In genomic region chr9:113542741-113543140, GRCh38 we compare ENCODE assay signal across 22 cellular contexts.
A peak's percentile ranks its signal among the peaks of the same experiment; 100 is the strongest.
DNase-seq lines count a peak whose midpoint lies in the region; ATAC-seq and TF ChIP-seq lines count a peak whose summit lies in the region.
"Had no signal": no experiment of that assay in that cellular context is flagged by ENCODE, and none has a peak within 500 bp of the region (broad histone marks: within the 10 kb centered on the region; RNA-seq: fewer than 3 reads in every experiment).

No MANE protein-coding gene starts in this region.

- no peaks in the 10 kb centered on the region for H3K27me3 ChIP-seq in right atrium auricular region
- H3K27me3 ChIP-seq: neutrophil had no signal

- H3K27ac ChIP-seq in caudate nucleus (ENCODE audit: low read depth, low read length) (peak overlapping the region; percentile 81), right atrium auricular region (peak overlapping the region; percentile 30 to 47), substantia nigra (ENCODE audit: low read depth, low read length, poor library complexity, severe bottlenecking) (peak overlapping the region; percentile 81), RWPE1 (no peak overlapping the region)
- H3K27ac ChIP-seq: KMS-11, neutrophil, VCaP had no signal

- DNase-seq in activated naive CD4-positive, alpha-beta T cell (lab: John Stamatoyannopoulos, UW) = no peak
- DNase-seq in caudate nucleus (lab: John Stamatoyannopoulos, UW) (no peak), right atrium auricular region (ENCODE audit: low spot score) (no peak), substantia nigra (lab: John Stamatoyannopoulos, UW) (no peak), GM13976 (ENCODE audit: low spot score) (no peak), RWPE1 (ENCODE audit: low spot score) (no peak)
- no peak for DNase-seq in stimulated activated naive B cell treated with anti-CD40 and anti-IgM and Interleukin-4, amounts not matched to agents 10 μg/mL and 1 μg/mL and 100 μg/mL, for 72 hours
- DNase-seq: ACHN; activated CD4-positive, alpha-beta memory T cell treated with anti-CD3 and anti-CD28 coated beads, Interleukin-2, amount 10 ng/mL, durations not matched to agents 7 days and 5 days; DMS79 treated with DMSO at 0.1 percent for 48 hours; NCI-H1105 treated with DMSO at 0.1 percent for 48 hours; NCI-H2171 treated with DMSO at 0.1 percent for 48 hours; NCI-H774; SW 1271 had no signal

- H3K36me3 Mint-ChIP-seq in activated naive CD4-positive, alpha-beta T cell treated with anti-CD3 and anti-CD28 coated beads, Interleukin-2, amount 50 U/mL, for 24 hours = peaks cover 17% of the 10 kb centered on the region
- H3K36me3 Mint-ChIP-seq in stimulated activated naive B cell treated with anti-CD40 and anti-IgM and Interleukin-4, amounts not matched to agents 10 μg/mL and 1 μg/mL and 100 μg/mL, for 72 hours = peaks cover 0 to 3% of the 10 kb centered on the region in 2 donors
- H3K36me3 Mint-ChIP-seq: mesothelial cell of epicardium had no signal

- H3K9me3 Mint-ChIP-seq in activated naive CD4-positive, alpha-beta T cell treated with anti-CD3 and anti-CD28 coated beads, Interleukin-2, amount 50 U/mL, for 24 hours = no peaks in the 10 kb centered on the region
- no peaks in the 10 kb centered on the region for H3K9me3 Mint-ChIP-seq in stimulated activated naive B cell treated with anti-CD40 and anti-IgM and Interleukin-4, amounts not matched to agents 10 μg/mL and 1 μg/mL and 100 μg/mL, for 72 hours
- H3K9me3 Mint-ChIP-seq: activated CD4-positive, alpha-beta memory T cell treated with anti-CD3 and anti-CD28 coated beads, Interleukin-2, amount 10 ng/mL, durations not matched to agents 7 days and 5 days; activated T-helper 17 cell treated with anti-CD3 and anti-CD28 coated beads, Interleukin-2, amount 50 U/mL, for 72 hours; mesothelial cell of epicardium; stimulated activated naive CD8-positive, alpha-beta T cell treated with anti-CD3 and anti-CD28 coated beads, Interleukin-15, Interleukin-2, amounts not matched to agents 100 ng/mL and 50 ng/mL, for 24 hours had no signal

- peak overlapping the region; percentile 36 for H3K27ac Mint-ChIP-seq in activated naive CD4-positive, alpha-beta T cell treated with anti-CD3 and anti-CD28 coated beads, Interleukin-2, amount 50 U/mL, for 24 hours
- no peak overlapping the region for H3K27ac Mint-ChIP-seq in stimulated activated naive B cell treated with anti-CD40 and anti-IgM and Interleukin-4, amounts not matched to agents 10 μg/mL and 1 μg/mL and 100 μg/mL, for 72 hours
- H3K27ac Mint-ChIP-seq: activated CD4-positive, alpha-beta memory T cell treated with anti-CD3 and anti-CD28 coated beads, Interleukin-2, amount 10 ng/mL, durations not matched to agents 7 days and 5 days; mesothelial cell of epicardium; stimulated activated naive CD8-positive, alpha-beta T cell treated with anti-CD3 and anti-CD28 coated beads, Interleukin-15, Interleukin-2, amounts not matched to agents 100 ng/mL and 50 ng/mL, for 24 hours had no signal

- TF ChIP-seq CTCF in right atrium auricular region (IDR thresholded peaks at IDR 0.05) (no peak), GM13976 (IDR thresholded peaks at IDR 0.05; ENCODE audit: borderline replicate concordance, control extremely low read depth, extremely low read depth, insufficient read depth, missing control alignments) (no peak), RWPE1 (conservative IDR thresholded peaks at IDR 0.05; ENCODE audit: low read depth) (no peak)

- H3K36me3 ChIP-seq in right atrium auricular region = peaks cover 61% of the 10 kb centered on the region
- H3K36me3 ChIP-seq: neutrophil had no signal

- no peaks in the 10 kb centered on the region for H3K9me3 ChIP-seq in right atrium auricular region
- H3K9me3 ChIP-seq: neutrophil had no signal

- H3K27me3 Mint-ChIP-seq in activated naive CD4-positive, alpha-beta T cell treated with anti-CD3 and anti-CD28 coated beads, Interleukin-2, amount 50 U/mL, for 24 hours = no peaks in the 10 kb centered on the region
- no peaks in the 10 kb centered on the region for H3K27me3 Mint-ChIP-seq in stimulated activated naive B cell treated with anti-CD40 and anti-IgM and Interleukin-4, amounts not matched to agents 10 μg/mL and 1 μg/mL and 100 μg/mL, for 72 hours
- H3K27me3 Mint-ChIP-seq: activated CD4-positive, alpha-beta memory T cell treated with anti-CD3 and anti-CD28 coated beads, Interleukin-2, amount 10 ng/mL, durations not matched to agents 7 days and 5 days; activated T-helper 17 cell treated with anti-CD3 and anti-CD28 coated beads, Interleukin-2, amount 50 U/mL, for 72 hours; stimulated activated naive CD8-positive, alpha-beta T cell treated with anti-CD3 and anti-CD28 coated beads, Interleukin-15, Interleukin-2, amounts not matched to agents 100 ng/mL and 50 ng/mL, for 24 hours had no signal

- peaks cover 0 to 83% of the 10 kb centered on the region in 2 donors for H3K4me1 ChIP-seq in right atrium auricular region

- H3K4me1 Mint-ChIP-seq in activated naive CD4-positive, alpha-beta T cell treated with anti-CD3 and anti-CD28 coated beads, Interleukin-2, amount 50 U/mL, for 24 hours = peaks cover 26% of the 10 kb centered on the region
- H3K4me1 Mint-ChIP-seq in stimulated activated naive B cell treated with anti-CD40 and anti-IgM and Interleukin-4, amounts not matched to agents 10 μg/mL and 1 μg/mL and 100 μg/mL, for 72 hours = peaks cover 0 to under 1% of the 10 kb centered on the region in 2 donors

- CTCF ChIA-PET in RWPE1 (lab: Yijun Ruan, JAX) = no interaction called here

- POLR2A ChIA-PET in RWPE1 (lab: Yijun Ruan, JAX; ENCODE audit: low non-redundant PET) = no interaction called here

- no peak overlapping the region for H3K4me3 ChIP-seq in right atrium auricular region

- in situ Hi-C loops in GM13976 (cut with MboI; ENCODE audit: low sequenced_read_pairs, unreplicated experiment) = no loop called here

- H3K4me3 Mint-ChIP-seq in activated naive CD4-positive, alpha-beta T cell treated with anti-CD3 and anti-CD28 coated beads, Interleukin-2, amount 50 U/mL, for 24 hours = no peak overlapping the region
- no peak overlapping the region for H3K4me3 Mint-ChIP-seq in stimulated activated naive B cell treated with anti-CD40 and anti-IgM and Interleukin-4, amounts not matched to agents 10 μg/mL and 1 μg/mL and 100 μg/mL, for 72 hours
- H3K4me3 Mint-ChIP-seq: activated CD4-positive, alpha-beta memory T cell treated with anti-CD3 and anti-CD28 coated beads, Interleukin-2, amount 10 ng/mL, durations not matched to agents 7 days and 5 days; activated T-helper 17 cell treated with anti-CD3 and anti-CD28 coated beads, Interleukin-2, amount 50 U/mL, for 72 hours; mesothelial cell of epicardium; stimulated activated naive CD8-positive, alpha-beta T cell treated with anti-CD3 and anti-CD28 coated beads, Interleukin-15, Interleukin-2, amounts not matched to agents 100 ng/mL and 50 ng/mL, for 24 hours had no signal

- no peak for ATAC-seq in stimulated activated naive B cell treated with anti-CD40 and anti-IgM and Interleukin-4, amounts not matched to agents 10 μg/mL and 1 μg/mL and 100 μg/mL, for 72 hours (replicated peaks)
- ATAC-seq: activated T-helper 17 cell treated with anti-CD3 and anti-CD28 coated beads, Interleukin-2, amount 50 U/mL, for 72 hours; HCT116 had no signal
